In genomic region chr3:144770813-144771400, GRCh38 we compare ENCODE assay signal across 8 cellular contexts.
DNase-seq lines count a peak whose midpoint lies in the region; ATAC-seq lines count a peak whose summit lies in the region.

No MANE protein-coding gene starts in this region.

- peak; percentile 26 for DNase-seq in ACHN
- DNase-seq in RKO (ENCODE audit: low spot score) = peak; percentile 53
- DNase-seq in glomerular visceral epithelial cell (ENCODE audit: extremely low spot score) = peak; percentile 31
- DNase-seq in NCI-H1048 (lab: John Stamatoyannopoulos, UW) = no peak
- no peak for DNase-seq in NK-92 treated with Interleukin-12 subunit alpha and Interleukin-12 subunit beta, amount 100 ng/mL, for 24 hours (lab: John Stamatoyannopoulos, UW)
- no peak for DNase-seq in cortex of kidney (lab: John Stamatoyannopoulos, UW)

- peak; percentile 61 for ATAC-seq in GM21529 (IDR thresholded peaks at IDR 0.05; ENCODE audit: unreplicated experiment)

- in situ Hi-C loops in ACHN (cut with HindIII; ENCODE audit: low pct_ligation_motif_present, low pct_unique_long_range_greater_than_20kb, low sequenced_read_pairs) = no loop called here

- H3K27ac ChIP-seq in temporal lobe (ENCODE audit: low read depth, low read length) = peak overlapping the region; percentile 69

Comparison
In these comparisons a context has a peak if more than half of its experiments do, and no peak if none do; other contexts are left out.
1. DNase-seq: peak in ACHN (single experiment), RKO (single experiment) and glomerular visceral epithelial cell (single experiment); none in NCI-H1048 (single experiment), NK-92 treated with Interleukin-12 subunit alpha and Interleukin-12 subunit beta, amount 100 ng/mL, for 24 hours (single experiment) and cortex of kidney (single experiment).